ENCODE assay signal across 11 cellular contexts in genomic region chr17:57338257-57338919, GRCh38.
DNase-seq lines count a peak whose midpoint lies in the region; ATAC-seq, FAIRE-seq and TF ChIP-seq lines count a peak whose summit lies in the region.
"Had no signal": no experiment of that assay in that cellular context is flagged by ENCODE, and none has a peak within 500 bp of the region (broad histone marks: within the 10 kb centered on the region; RNA-seq: fewer than 3 reads in every experiment).

No MANE protein-coding gene starts in this region.

- H3K36me3 ChIP-seq in PC-9 (ENCODE audit: low read depth) = no peaks in the 10 kb centered on the region
- no peaks in the 10 kb centered on the region for H3K36me3 ChIP-seq in small intestine (ENCODE audit: control insufficient read depth in 2 of 2, insufficient read depth in 2 of 2, low read length in 2 of 2)
- H3K36me3 ChIP-seq: right lobe of liver had no signal

- peak; percentile 59 for ATAC-seq in HG03064 (IDR thresholded peaks at IDR 0.05; ENCODE audit: low read depth, unreplicated experiment)
- peak; percentile 95 for ATAC-seq in stimulated activated memory B cell treated with anti-CD40 and anti-IgM and Interleukin-4, amounts not matched to agents 10 μg/mL and 1 μg/mL and 100 μg/mL, for 72 hours
- ATAC-seq: right lobe of liver had no signal

- H3K36me3 Mint-ChIP-seq in activated CD4-positive, alpha-beta T cell treated with anti-CD3 and anti-CD28 coated beads, Interleukin-2, amount 10 ng/mL, durations not matched to agents 7 days and 5 days (ENCODE audit: low read depth) = peaks cover 18% of the 10 kb centered on the region
- peaks cover 6% of the 10 kb centered on the region for H3K36me3 Mint-ChIP-seq in stimulated activated memory B cell treated with anti-CD40 and anti-IgM and Interleukin-4, amounts not matched to agents 10 μg/mL and 1 μg/mL and 100 μg/mL, for 72 hours

- H3K4me1 ChIP-seq in PC-9 (replicated peaks; ENCODE audit: insufficient read depth) = no peaks in the 10 kb centered on the region
- H3K4me1 ChIP-seq in small intestine (ENCODE audit: control insufficient read depth in 2 of 2, insufficient read depth in 1 of 2, low read depth in 1 of 2, low read length in 1 of 2) = no peaks in the 10 kb centered on the region

- peaks cover 29% of the 10 kb centered on the region for H3K4me1 Mint-ChIP-seq in activated CD4-positive, alpha-beta T cell treated with anti-CD3 and anti-CD28 coated beads, Interleukin-2, amount 10 ng/mL, durations not matched to agents 7 days and 5 days
- peaks cover 42% of the 10 kb centered on the region for H3K4me1 Mint-ChIP-seq in stimulated activated memory B cell treated with anti-CD40 and anti-IgM and Interleukin-4, amounts not matched to agents 10 μg/mL and 1 μg/mL and 100 μg/mL, for 72 hours

- H3K4me3 ChIP-seq in PC-9 = no peak overlapping the region
- no peak overlapping the region for H3K4me3 ChIP-seq in small intestine (ENCODE audit: low read depth in 1 of 2, low read length in 2 of 2)
- H3K4me3 ChIP-seq: right lobe of liver had no signal

- DNase-seq in activated CD4-positive, alpha-beta T cell treated with anti-CD3 and anti-CD28 coated beads, Interleukin-2, amount 10 ng/mL, durations not matched to agents 7 days and 5 days = peak; percentile 9
- DNase-seq in activated CD4-positive, alpha-beta T cell treated with anti-CD3 and anti-CD28 coated beads for 4 hours = no peak
- DNase-seq in SIG-M5 (lab: John Stamatoyannopoulos, UW) (peak; percentile 38), PC-9 (no peak), DMS153 treated with DMSO at 0.1 percent for 48 hours (lab: John Stamatoyannopoulos, UW; ENCODE audit: unreplicated experiment) (no peak), small intestine (no peak)
- DNase-seq: head of caudate nucleus had no signal

- intact Hi-C loops in PC-9 (cut with micrococcal nuclease; ENCODE audit: unreplicated experiment) = no loop called here

- H4K20me1 ChIP-seq in PC-9 (ENCODE audit: insufficient read depth) = no peaks in the 10 kb centered on the region; the same call in 1 of the 2 replicates

- H3K4me2 ChIP-seq in PC-9 = no peak overlapping the region

- no peaks in the 10 kb centered on the region for H3K79me2 ChIP-seq in PC-9 (ENCODE audit: low read depth)

- no peak overlapping the region for H3K27ac Mint-ChIP-seq in activated CD4-positive, alpha-beta T cell treated with anti-CD3 and anti-CD28 coated beads, Interleukin-2, amount 10 ng/mL, durations not matched to agents 7 days and 5 days
- peak overlapping the region; percentile 30 for H3K27ac Mint-ChIP-seq in stimulated activated memory B cell treated with anti-CD40 and anti-IgM and Interleukin-4, amounts not matched to agents 10 μg/mL and 1 μg/mL and 100 μg/mL, for 72 hours

- CTCF ChIA-PET in activated CD4-positive, alpha-beta T cell treated with anti-CD3 and anti-CD28 coated beads, Interleukin-2, amount 10 ng/mL, durations not matched to agents 7 days and 5 days (lab: Charles Lee) = interaction anchor here (1.2 kb wide), 2 partner anchors 9 to 17 kb away, joined by 3 to 4 read pairs; no protein-coding TSS in a partner anchor
- CTCF ChIA-PET in PC-9 (lab: Charles Lee) = no interaction called here

- no peaks in the 10 kb centered on the region for H3K9me2 ChIP-seq in PC-9 (ENCODE audit: insufficient read depth)

- H3K27ac ChIP-seq in PC-9 = no peak overlapping the region
- H3K27ac ChIP-seq in small intestine (ENCODE audit: low read depth in 1 of 2, low read length in 1 of 2) = no peak overlapping the region
- H3K27ac ChIP-seq: right lobe of liver had no signal

- no peak for FAIRE-seq in small intestine (lab: Jason Lieb, UNC)
- FAIRE-seq: H54 had no signal

- H2AFZ ChIP-seq in PC-9 = no peak overlapping the region

- H3K27me3 ChIP-seq in PC-9 (ENCODE audit: insufficient read depth, low read depth) (peaks cover 25% of the 10 kb centered on the region), small intestine (ENCODE audit: control insufficient read depth in 2 of 2, insufficient read depth in 2 of 2, low read length in 2 of 2) (no peaks in the 10 kb centered on the region)
- H3K27me3 ChIP-seq: right lobe of liver had no signal

- TF ChIP-seq CTCF in PC-9 (conservative IDR thresholded peaks at IDR 0.05) = no peak

- H3K9me3 ChIP-seq in PC-9 (ENCODE audit: insufficient read depth, low read depth) (no peaks in the 10 kb centered on the region), small intestine (ENCODE audit: control insufficient read depth, low read depth) (no peaks in the 10 kb centered on the region)
- H3K9me3 ChIP-seq: right lobe of liver had no signal

- BruUV-seq in PC-9 (replicated peaks; lab: Mats Ljungman, UMichigan) = no TSS peak

- WGBS in small intestine, 3 donors = 79 to 92% (median 85%) methylated on average over 13 of the region's 13 CpGs

- POLR2A ChIA-PET in activated CD4-positive, alpha-beta T cell treated with anti-CD3 and anti-CD28 coated beads, Interleukin-2, amount 10 ng/mL, durations not matched to agents 7 days and 5 days (lab: Charles Lee) = no interaction called here
- POLR2A ChIA-PET in PC-9 (lab: Charles Lee; ENCODE audit: unreplicated experiment) = no interaction called here

- H3K4me3 Mint-ChIP-seq in activated CD4-positive, alpha-beta T cell treated with anti-CD3 and anti-CD28 coated beads, Interleukin-2, amount 10 ng/mL, durations not matched to agents 7 days and 5 days = no peak overlapping the region
- peak overlapping the region; percentile 75 for H3K4me3 Mint-ChIP-seq in stimulated activated memory B cell treated with anti-CD40 and anti-IgM and Interleukin-4, amounts not matched to agents 10 μg/mL and 1 μg/mL and 100 μg/mL, for 72 hours

- H3K27me3 Mint-ChIP-seq in activated CD4-positive, alpha-beta T cell treated with anti-CD3 and anti-CD28 coated beads, Interleukin-2, amount 10 ng/mL, durations not matched to agents 7 days and 5 days = no peaks in the 10 kb centered on the region
- H3K27me3 Mint-ChIP-seq in stimulated activated memory B cell treated with anti-CD40 and anti-IgM and Interleukin-4, amounts not matched to agents 10 μg/mL and 1 μg/mL and 100 μg/mL, for 72 hours = no peaks in the 10 kb centered on the region

- no peaks in the 10 kb centered on the region for H3F3A ChIP-seq in PC-9 (ENCODE audit: insufficient read depth, low read depth)

- H3K9me3 Mint-ChIP-seq in activated CD4-positive, alpha-beta T cell treated with anti-CD3 and anti-CD28 coated beads, Interleukin-2, amount 10 ng/mL, durations not matched to agents 7 days and 5 days = no peaks in the 10 kb centered on the region
- no peaks in the 10 kb centered on the region for H3K9me3 Mint-ChIP-seq in stimulated activated memory B cell treated with anti-CD40 and anti-IgM and Interleukin-4, amounts not matched to agents 10 μg/mL and 1 μg/mL and 100 μg/mL, for 72 hours

Comparison
In these comparisons a context has a peak if more than half of its experiments do, and no peak if none do; other contexts are left out.
1. DNase-seq: peak in activated CD4-positive, alpha-beta T cell treated with anti-CD3 and anti-CD28 coated beads, Interleukin-2, amount 10 ng/mL, durations not matched to agents 7 days and 5 days (single experiment) and SIG-M5 (single experiment); none in activated CD4-positive, alpha-beta T cell treated with anti-CD3 and anti-CD28 coated beads for 4 hours (0 of 2), PC-9 (0 of 2), DMS153 treated with DMSO at 0.1 percent for 48 hours (single experiment) and small intestine (single experiment).